ENCODE assay signal across 27 cellular contexts in genomic region chr2:192148241-192148619, GRCh38. TPM values are rescaled to one million over a fixed set of nuclear protein-coding genes. Genes with fewer than 3 reads are reported as not detected.
A peak's percentile ranks its signal among the peaks of the same experiment; 100 is the strongest.
DNase-seq lines count a peak whose midpoint lies in the region; ATAC-seq, FAIRE-seq and TF ChIP-seq lines count a peak whose summit lies in the region.
"Had no signal": no experiment of that assay in that cellular context is flagged by ENCODE, and none has a peak within 500 bp of the region (broad histone marks: within the 10 kb centered on the region; RNA-seq: fewer than 3 reads in every experiment).

No MANE protein-coding gene starts in this region.

- H3K9me1 ChIP-seq in IMR-90 (ENCODE audit: insufficient read depth, low read length) = peaks cover 3% of the 10 kb centered on the region; the same call in 1 of the 2 replicates

- no CpG with 5 or more reads among the region's 2 CpGs for WGBS in IMR-90 (ENCODE audit: extremely low coverage in 2 of 2, insufficient read length in 1 of 2), 2 experiments
- WGBS in thyroid gland, 2 donors = 10 to 24% methylated on average over 2 of the region's 2 CpGs
- 67% methylated on average over 2 of the region's 2 CpGs for whole genome bisulfite sequencing in suprapubic skin
- 54 to 60% methylated on average over 2 of the region's 2 CpGs for WGBS in pancreas, 2 donors

- no peaks in the 10 kb centered on the region for H3K27me3 Mint-ChIP-seq in mesothelial cell of epicardium (ENCODE audit: low read depth)
- H3K27me3 Mint-ChIP-seq: activated naive CD4-positive, alpha-beta T cell treated with anti-CD3 and anti-CD28 coated beads, Interleukin-2, amount 50 U/mL, for 24 hours had no signal

- H3K36me3 Mint-ChIP-seq in mesothelial cell of epicardium = no peaks in the 10 kb centered on the region
- H3K36me3 Mint-ChIP-seq: activated CD8-positive, alpha-beta memory T cell treated with anti-CD3 and anti-CD28 coated beads, Interleukin-2, amount 10 ng/mL, durations not matched to agents 7 days and 5 days; activated naive CD4-positive, alpha-beta T cell treated with anti-CD3 and anti-CD28 coated beads, Interleukin-2, amount 50 U/mL, for 24 hours; naive thymus-derived CD8-positive, alpha-beta T cell had no signal

- peaks cover 35% of the 10 kb centered on the region for H3K4me1 Mint-ChIP-seq in mesothelial cell of epicardium
- H3K4me1 Mint-ChIP-seq: activated naive CD4-positive, alpha-beta T cell treated with anti-CD3 and anti-CD28 coated beads, Interleukin-2, amount 50 U/mL, for 24 hours; central memory CD8-positive, alpha-beta T cell; naive thymus-derived CD8-positive, alpha-beta T cell had no signal

- no peak for TF ChIP-seq EP300 in suprapubic skin (IDR thresholded peaks at IDR 0.05)

- no peak overlapping the region for H3K4me3 Mint-ChIP-seq in mesothelial cell of epicardium
- H3K4me3 Mint-ChIP-seq: activated CD8-positive, alpha-beta memory T cell treated with anti-CD3 and anti-CD28 coated beads, Interleukin-2, amount 10 ng/mL, durations not matched to agents 7 days and 5 days; activated naive CD4-positive, alpha-beta T cell treated with anti-CD3 and anti-CD28 coated beads, Interleukin-2, amount 50 U/mL, for 24 hours; central memory CD8-positive, alpha-beta T cell; naive thymus-derived CD8-positive, alpha-beta T cell had no signal

- H3K27me3 ChIP-seq in IMR-90 (ENCODE audit: control insufficient read depth, insufficient read depth, low read length) (no peaks in the 10 kb centered on the region), brain microvascular endothelial cell (replicated peaks) (no peaks in the 10 kb centered on the region), thyroid gland (no peaks in the 10 kb centered on the region), suprapubic skin (no peaks in the 10 kb centered on the region), pancreas (no peaks in the 10 kb centered on the region)
- H3K27me3 ChIP-seq: ascending aorta, testis had no signal

- H3K36me3 ChIP-seq in IMR-90 (ENCODE audit: control insufficient read depth, insufficient read depth, low read length) (no peaks in the 10 kb centered on the region), brain microvascular endothelial cell (replicated peaks) (no peaks in the 10 kb centered on the region), thyroid gland (no peaks in the 10 kb centered on the region), suprapubic skin (no peaks in the 10 kb centered on the region), pancreas (no peaks in the 10 kb centered on the region)
- H3K36me3 ChIP-seq: ascending aorta had no signal

- H3K4me2 ChIP-seq in IMR-90 (ENCODE audit: low read depth, low read length) = peak overlapping the region; percentile 1; the same call in 1 of the 2 replicates

- ATAC-seq in IMR-90 (ENCODE audit: low read depth) (no peak), pancreas (no peak)
- ATAC-seq: activated CD8-positive, alpha-beta memory T cell treated with anti-CD3 and anti-CD28 coated beads, Interleukin-2, amount 10 ng/mL, durations not matched to agents 7 days and 5 days; naive thymus-derived CD8-positive, alpha-beta T cell had no signal

- BruUV-seq in IMR-90 (replicated peaks; lab: Mats Ljungman, UMichigan) = no TSS peak

- H3K23ac ChIP-seq in IMR-90 (ENCODE audit: low read depth, low read length) = no peak overlapping the region

- peak overlapping the region; percentile 69 for H3K27ac Mint-ChIP-seq in mesothelial cell of epicardium
- H3K27ac Mint-ChIP-seq: activated CD8-positive, alpha-beta memory T cell treated with anti-CD3 and anti-CD28 coated beads, Interleukin-2, amount 10 ng/mL, durations not matched to agents 7 days and 5 days; activated naive CD4-positive, alpha-beta T cell treated with anti-CD3 and anti-CD28 coated beads, Interleukin-2, amount 50 U/mL, for 24 hours; naive thymus-derived CD8-positive, alpha-beta T cell had no signal

- in situ Hi-C loops in IMR-90 (cut with MboI; ENCODE audit: low sequenced_read_pairs) (no loop called here), brain microvascular endothelial cell (cut with HindIII; ENCODE audit: low pct_ligation_motif_present, low sequenced_read_pairs) (no loop called here)

- POLR2A ChIA-PET in IMR-90 (lab: Charles Lee; ENCODE audit: unreplicated experiment) = no interaction called here

- peak overlapping the region in 1 of 2 experiments; percentile 4; a peak in 2 of 4 replicates for H4K8ac ChIP-seq in IMR-90 (ENCODE audit: low read depth in 2 of 2, low read length in 2 of 2)

- peak overlapping the region; percentile 79 for H2BK120ac ChIP-seq in IMR-90 (ENCODE audit: low read depth, low read length)

- H3K56ac ChIP-seq in IMR-90 (ENCODE audit: extremely low read depth, insufficient read depth, low read length) = no peak overlapping the region

- CTCF ChIA-PET in IMR-90 (lab: Yijun Ruan, JAX) = interaction anchor here (0.6 kb wide), 1 partner anchor 647 kb away, joined by 6 read pairs; no protein-coding TSS in a partner anchor

- DNase-seq in IMR-90 (no peak), brain microvascular endothelial cell (no peak), mesothelial cell of epicardium (ENCODE audit: low spot score in 2 of 2, unreplicated experiment in 2 of 2) (no peak), thyroid gland (no peak), suprapubic skin (ENCODE audit: low spot score in 2 of 2) (no peak), DMS114 treated with DMSO at 0.1 percent for 48 hours (lab: John Stamatoyannopoulos, UW; ENCODE audit: unreplicated experiment) (no peak), pancreas (no peak)
- DNase-seq: activated CD4-positive, alpha-beta T cell treated with anti-CD3 and anti-CD28 coated beads for 48 hours; activated CD8-positive, alpha-beta memory T cell treated with anti-CD3 and anti-CD28 coated beads, Interleukin-2, amount 10 ng/mL, durations not matched to agents 7 days and 5 days; erythroblast; Kasumi-1; naive thymus-derived CD8-positive, alpha-beta T cell; NCI-H1092; NCI-H2029 treated with DMSO at 0.1 percent for 48 hours; posterior cingulate gyrus; SHP77 treated with DMSO at 0.1 percent for 48 hours; stimulated activated CD4-positive, alpha-beta T cell treated with anti-CD3 and anti-CD28 coated beads, Interleukin-1b, Interleukin-23, amount 100 ng/mL, for 48 hours; testis had no signal

- no peak overlapping the region for H2AK9ac ChIP-seq in IMR-90 (replicated peaks; ENCODE audit: low read depth, low read length, poor library complexity)

- H3K9me3 ChIP-seq in IMR-90 (ENCODE audit: control insufficient read depth, insufficient read depth, low read length) (no peaks in the 10 kb centered on the region), thyroid gland (no peaks in the 10 kb centered on the region), suprapubic skin (no peaks in the 10 kb centered on the region), pancreas (no peaks in the 10 kb centered on the region)
- H3K9me3 ChIP-seq: ascending aorta, testis had no signal

- H3K18ac ChIP-seq in IMR-90 (ENCODE audit: low read depth, low read length) = peak overlapping the region; percentile 87; the same call in 1 of the 2 replicates

- H2BK15ac ChIP-seq in IMR-90 (ENCODE audit: low read depth, low read length) = no peak overlapping the region; the same call in 2 of the 3 replicates

- FAIRE-seq in pancreas (lab: Jason Lieb, UNC) = no peak
- FAIRE-seq: frontal cortex, keratinocyte had no signal

- TF ChIP-seq RAD21 in IMR-90 (IDR thresholded peaks at IDR 0.05; ENCODE audit: low read length) = no peak

- H3K4ac ChIP-seq in IMR-90 (ENCODE audit: low read depth, low read length) = peak overlapping the region; percentile 25; the same call in 1 of the 2 replicates

- H4K20me1 ChIP-seq in IMR-90 (ENCODE audit: insufficient read depth, low read length) = no peaks in the 10 kb centered on the region

- H2AK5ac ChIP-seq in IMR-90 (ENCODE audit: low read depth, low read length) = no peak overlapping the region

- intact Hi-C loops in IMR-90 (cut with micrococcal nuclease) (no loop called here), thyroid gland (cut with DNase I) (no loop called here), pancreas (cut with DNase I) (no loop called here)

- peaks cover 8% of the 10 kb centered on the region for H3K4me1 ChIP-seq in IMR-90 (ENCODE audit: control insufficient read depth, insufficient read depth, low read length)
- peaks cover 32 to 52% of the 10 kb centered on the region in 2 donors for H3K4me1 ChIP-seq in thyroid gland
- H3K4me1 ChIP-seq in suprapubic skin = no peaks in the 10 kb centered on the region
- H3K4me1 ChIP-seq in pancreas = no peaks in the 10 kb centered on the region
- H3K4me1 ChIP-seq: testis had no signal

- peak overlapping the region; percentile 11; the same call in 1 of the 2 replicates for H2BK20ac ChIP-seq in IMR-90 (ENCODE audit: low read depth, low read length)

- dilution Hi-C loops in IMR-90 (cut with HindIII; ENCODE audit: low sequenced_read_pairs, unreplicated experiment) = no loop called here

- H2AFZ ChIP-seq in IMR-90 (replicated peaks; ENCODE audit: low read length, poor library complexity) = no peak overlapping the region

- H3K27ac ChIP-seq in IMR-90 (ENCODE audit: insufficient read depth, low read length) (no peak overlapping the region; the same call in 1 of the 2 replicates), brain microvascular endothelial cell (peak overlapping the region; percentile 36), thyroid gland (peak overlapping the region; percentile 62 to 66 (median 66)), suprapubic skin (no peak overlapping the region), pancreas (no peak overlapping the region)

- H3K79me1 ChIP-seq in IMR-90 (ENCODE audit: low read depth in 1 of 2, low read length in 2 of 2) = no peaks in the 10 kb centered on the region

- H2BK5ac ChIP-seq in IMR-90 (ENCODE audit: low read depth, low read length, poor library complexity, severe bottlenecking) = peak overlapping the region; percentile 9

- no peak overlapping the region for H3K9ac ChIP-seq in IMR-90 (ENCODE audit: low read depth, low read length)

- no peak overlapping the region for H3K4me3 ChIP-seq in IMR-90 (ENCODE audit: insufficient read depth, low read depth, low read length)
- H3K4me3 ChIP-seq in brain microvascular endothelial cell (ENCODE audit: low read depth, low read length) = no peak overlapping the region
- no peak overlapping the region for H3K4me3 ChIP-seq in thyroid gland (replicated peaks in 1 of 3)
- no peak overlapping the region for H3K4me3 ChIP-seq in suprapubic skin
- H3K4me3 ChIP-seq in pancreas = no peak overlapping the region
- H3K4me3 ChIP-seq: ascending aorta, testis had no signal

- H3K9me3 Mint-ChIP-seq in mesothelial cell of epicardium = peaks cover 3% of the 10 kb centered on the region
- H3K9me3 Mint-ChIP-seq: activated naive CD4-positive, alpha-beta T cell treated with anti-CD3 and anti-CD28 coated beads, Interleukin-2, amount 50 U/mL, for 24 hours; central memory CD8-positive, alpha-beta T cell; naive thymus-derived CD8-positive, alpha-beta T cell had no signal

- H3K14ac ChIP-seq in IMR-90 (replicated peaks; ENCODE audit: low read depth, low read length) = peak overlapping the region; percentile 71; the same call in 1 of the 2 replicates

- TF ChIP-seq POLR2A in IMR-90 (IDR thresholded peaks at IDR 0.05; ENCODE audit: low read depth, low read length) (no peak), thyroid gland (IDR thresholded peaks at IDR 0.05) (no peak), suprapubic skin (IDR thresholded peaks at IDR 0.05) (no peak)

- TF ChIP-seq CTCF in IMR-90 (conservative IDR thresholded peaks at IDR 0.05; ENCODE audit: low read depth, low read length) = no peak
- no peak for TF ChIP-seq CTCF in brain microvascular endothelial cell (IDR thresholded peaks at IDR 0.05; ENCODE audit: low read depth, low read length, missing control alignments)
- no peak for TF ChIP-seq CTCF in mesothelial cell of epicardium (IDR thresholded peaks at IDR 0.05; ENCODE audit: unreplicated experiment)
- no peak for TF ChIP-seq CTCF in thyroid gland (IDR thresholded peaks at IDR 0.05)
- TF ChIP-seq CTCF in suprapubic skin (IDR thresholded peaks at IDR 0.05) = no peak
- no peak for TF ChIP-seq CTCF in pancreas (IDR thresholded peaks at IDR 0.05)

- H4K91ac ChIP-seq in IMR-90 (ENCODE audit: insufficient read depth, low read depth, low read length) = no peak overlapping the region

- H4K5ac ChIP-seq in IMR-90 (ENCODE audit: low read depth, low read length) = peak overlapping the region; percentile 47; the same call in 1 of the 2 replicates

RNA-seq across cellular contexts. Expression of gene TMEFF2, which starts 46.5 kb away (rescaled TPM):
- total RNA-seq in IMR-90 (2012; rRNA removed) (1.3 and 1.4 TPM in 2 replicates), mesothelial cell of epicardium (16.6 to 18.1 TPM (median 17.5 TPM) in 3 replicates), thyroid gland (under 1 TPM in 1 of 4 donors, not detected in 3; 0.11 TPM), suprapubic skin (under 1 TPM in 1 of 4 donors, not detected in 3; 0.36 TPM), pancreas (under 1 TPM in 1 of 6 donors, not detected in 5; 0.75 TPM)
- polyA plus RNA-seq in IMR-90 (2012; rRNA removed) (2.9 and 3.0 TPM in 2 replicates), pancreas (under 1 TPM in 1 of 2 donors, not detected in 1; 0.05 TPM)
- 1.4 and 1.9 TPM in 2 replicates for polyA plus RNA-seq in IMR-90 (2012; cell fraction: cytosol; rRNA removed)
- 0.77 and 1.4 TPM in 2 replicates for polyA plus RNA-seq in IMR-90 (2012; cell fraction: nucleus; rRNA removed; ENCODE audit: low replicate concordance)
- total RNA-seq: activated CD8-positive, alpha-beta memory T cell treated with anti-CD3 and anti-CD28 coated beads, Interleukin-2, amount 10 ng/mL, durations not matched to agents 7 days and 5 days; ascending aorta; Daoy; naive thymus-derived CD8-positive, alpha-beta T cell; OCI-LY7; sciatic nerve; T-helper 1 cell treated with Interleukin-12 subunit alpha and Interleukin-12 subunit beta and Interleukin-4 antibody, amounts not matched to agents 30 ng/mL and 1 ng/mL, for 36 hours had no signal
- polyA plus RNA-seq: keratinocyte; naive thymus-derived CD8-positive, alpha-beta T cell had no signal

Comparison
In these comparisons a context has a peak if more than half of its experiments do, and no peak if none do; other contexts are left out.
1. H3K27ac ChIP-seq: peak in brain microvascular endothelial cell (single experiment) and thyroid gland (3 of 3); none in IMR-90 (single experiment), suprapubic skin (single experiment) and pancreas (0 of 4).